In genomic region chr2:98498703-98499445, GRCh38 we compare ENCODE assay signal across 20 cellular contexts. TPM values are rescaled to one million over a fixed set of nuclear protein-coding genes. Genes with fewer than 3 reads are reported as not detected.
DNase-seq lines count a peak whose midpoint lies in the region; TF ChIP-seq lines count a peak whose summit lies in the region.
"Had no signal": no experiment of that assay in that cellular context is flagged by ENCODE, and none has a peak within 500 bp of the region (broad histone marks: within the 10 kb centered on the region; RNA-seq: fewer than 3 reads in every experiment).

No MANE protein-coding gene starts in this region.

- H3K9me3 ChIP-seq in WERI-Rb-1 (ENCODE audit: severe bottlenecking) (peaks cover 7% of the 10 kb centered on the region), smooth muscle cell (replicated peaks; ENCODE audit: low read depth) (no peaks in the 10 kb centered on the region), ascending aorta (peaks cover 0 to 3% of the 10 kb centered on the region in 2 donors)
- H3K9me3 ChIP-seq: gastrocnemius medialis, tibial artery had no signal

- intact Hi-C loops in ascending aorta (cut with DNase I), result no loop called here

- no peak for TF ChIP-seq CTCF in WERI-Rb-1 (IDR thresholded peaks at IDR 0.05; ENCODE audit: low read depth, low read length)
- no peak for TF ChIP-seq CTCF in fibroblast of pulmonary artery (IDR thresholded peaks at IDR 0.05; ENCODE audit: low read length, missing control alignments)
- TF ChIP-seq CTCF in smooth muscle cell (IDR thresholded peaks at IDR 0.05; ENCODE audit: borderline replicate concordance, insufficient read depth, poor library complexity, severe bottlenecking), result no peak
- no peak for TF ChIP-seq CTCF in GM10248 (IDR thresholded peaks at IDR 0.05; ENCODE audit: control extremely low read depth, extremely low read depth, low read depth, missing control alignments)
- TF ChIP-seq CTCF in HFFc6 (IDR thresholded peaks at IDR 0.05), result no peak
- TF ChIP-seq CTCF in ascending aorta (IDR thresholded peaks at IDR 0.05), result no peak

- DNase-seq in NCI-H1694 treated with DMSO at 0.1 percent for 48 hours (lab: John Stamatoyannopoulos, UW) (peak; percentile 11), NCI-H1694 (lab: John Stamatoyannopoulos, UW) (no peak), WERI-Rb-1 (no peak), fibroblast of pulmonary artery (ENCODE audit: low read depth) (peak; percentile 49), smooth muscle cell (lab: John Stamatoyannopoulos, UW; ENCODE audit: unreplicated experiment) (no peak), GM10248 (ENCODE audit: extremely low spot score) (no peak), HFFc6 (no peak), ascending aorta (ENCODE audit: low spot score in 2 of 2) (no peak)
- DNase-seq: 8988T; activated CD4-positive, alpha-beta T cell treated with anti-CD3 and anti-CD28 coated beads, Interleukin-2, amount 50 U/mL, for 4 hours; activated naive CD8-positive, alpha-beta T cell treated with anti-CD3 and anti-CD28 coated beads, Interleukin-2, amount 50 U/mL, for 24 hours; activated T-cell treated with anti-CD3 and anti-CD28 coated beads, Interleukin-2, amount 50 U/mL, for 4 hours; gastrocnemius medialis; NCI-H1417 treated with DMSO at 0.1 percent for 48 hours; NCI-H2227 treated with DMSO at 0.1 percent for 48 hours; NK-92 treated with Interleukin-12 subunit alpha and Interleukin-12 subunit beta, amount 100 ng/mL, for 24 hours; posterior cingulate gyrus; SW 1271 had no signal

- no peak overlapping the region for H3K27ac Mint-ChIP-seq in HFFc6
- H3K27ac Mint-ChIP-seq: activated naive CD8-positive, alpha-beta T cell treated with anti-CD3 and anti-CD28 coated beads, Interleukin-2, amount 50 U/mL, for 24 hours had no signal

- H2AFZ ChIP-seq in smooth muscle cell (ENCODE audit: low read depth), result no peak overlapping the region

- H3K36me3 Mint-ChIP-seq in HFFc6 (ENCODE audit: low read depth), result peaks cover 6% of the 10 kb centered on the region; the same call in 1 of the 2 replicates

- H3K4me2 ChIP-seq in smooth muscle cell, result no peak overlapping the region
- H3K4me2 ChIP-seq: BLaER1 had no signal

- H3K9ac ChIP-seq in smooth muscle cell (ENCODE audit: low read depth), result no peak overlapping the region
- H3K9ac ChIP-seq: BLaER1 had no signal

- H3K4me1 Mint-ChIP-seq in HFFc6 (ENCODE audit: low read depth), result peaks cover 30% of the 10 kb centered on the region

- H3K36me3 ChIP-seq in WERI-Rb-1 (no peaks in the 10 kb centered on the region), smooth muscle cell (ENCODE audit: low read depth) (no peaks in the 10 kb centered on the region), ascending aorta (no peaks in the 10 kb centered on the region)
- H3K36me3 ChIP-seq: gastrocnemius medialis, tibial artery had no signal

- 85% methylated on average over 4 of the region's 4 CpGs for WGBS in smooth muscle cell (ENCODE audit: low lambda C conversion rate)

- H3K27me3 Mint-ChIP-seq in HFFc6 (ENCODE audit: insufficient read depth), result peaks cover 1% of the 10 kb centered on the region; the same call in 1 of the 2 replicates
- H3K27me3 Mint-ChIP-seq: activated naive CD8-positive, alpha-beta T cell treated with anti-CD3 and anti-CD28 coated beads, Interleukin-2, amount 50 U/mL, for 24 hours had no signal

- no peak overlapping the region for H3K4me3 ChIP-seq in WERI-Rb-1 (ENCODE audit: low read depth, low read length)
- no peak overlapping the region for H3K4me3 ChIP-seq in fibroblast of pulmonary artery (replicated peaks; ENCODE audit: low read depth, low read length)
- no peak overlapping the region for H3K4me3 ChIP-seq in smooth muscle cell
- no peak overlapping the region for H3K4me3 ChIP-seq in ascending aorta
- H3K4me3 ChIP-seq: BLaER1, gastrocnemius medialis, tibial artery had no signal

- CTCF ChIA-PET in GM10248 (lab: Yijun Ruan, JAX), result interaction anchor here (3.3 kb wide), 1 partner anchor 11 kb away, joined by 13 read pairs; no protein-coding TSS in a partner anchor

- peaks cover 14% of the 10 kb centered on the region for H4K20me1 ChIP-seq in smooth muscle cell (ENCODE audit: low read depth)

- H3F3A ChIP-seq in smooth muscle cell (ENCODE audit: low read depth), result no peaks in the 10 kb centered on the region

- H3K79me2 ChIP-seq in smooth muscle cell (ENCODE audit: low read depth), result peaks cover 5% of the 10 kb centered on the region

- H3K27ac ChIP-seq in WERI-Rb-1, result peak overlapping the region; percentile 14
- peak overlapping the region; percentile 11 for H3K27ac ChIP-seq in smooth muscle cell (ENCODE audit: low read depth)
- H3K27ac ChIP-seq in ascending aorta, result peak overlapping the region in 1 of 2 donors; percentile 6
- H3K27ac ChIP-seq: BLaER1, gastrocnemius medialis, tibial artery had no signal

- H3K4me1 ChIP-seq in smooth muscle cell (ENCODE audit: low read depth), result no peaks in the 10 kb centered on the region
- H3K4me1 ChIP-seq in ascending aorta, result peaks cover 0 to 13% of the 10 kb centered on the region in 2 donors
- H3K4me1 ChIP-seq: BLaER1 had no signal

- no peak overlapping the region for H3K4me3 Mint-ChIP-seq in HFFc6
- H3K4me3 Mint-ChIP-seq: activated naive CD8-positive, alpha-beta T cell treated with anti-CD3 and anti-CD28 coated beads, Interleukin-2, amount 50 U/mL, for 24 hours; activated T-cell treated with anti-CD3 and anti-CD28 coated beads, Interleukin-2, amount 50 U/mL, for 4 hours had no signal

- POLR2A ChIA-PET in GM10248 (lab: Yijun Ruan, JAX), result no interaction called here

- H3K27me3 ChIP-seq in WERI-Rb-1 (ENCODE audit: insufficient read depth, low read depth, severe bottlenecking) (no peaks in the 10 kb centered on the region), smooth muscle cell (ENCODE audit: low read depth) (no peaks in the 10 kb centered on the region), ascending aorta (no peaks in the 10 kb centered on the region)
- H3K27me3 ChIP-seq: BLaER1, gastrocnemius medialis, tibial artery had no signal

- H3K9me3 Mint-ChIP-seq in HFFc6, result no peaks in the 10 kb centered on the region

RNA-seq across cellular contexts. Expression of gene INPP4A, which starts 54.2 kb away (rescaled TPM):
- total RNA-seq in smooth muscle cell (11.7 and 17.3 TPM in 2 replicates), ascending aorta (52.8 TPM)
- 10.1 and 11.3 TPM in 2 replicates for polyA plus RNA-seq in smooth muscle cell
- 10 to 100 TPM; 15.8 to 19.4 (median 18.2) TPM for total RNA-seq in HFFc6 (2021; fragmentation: NEBNext Ultra II Directional; extraction: Animal tissue kit (Norgen Biotek cat#: 25700))

Comparison
In these comparisons a context has a peak if more than half of its experiments do, and no peak if none do; other contexts are left out.
1. DNase-seq: peak in NCI-H1694 treated with DMSO at 0.1 percent for 48 hours (single experiment) and fibroblast of pulmonary artery (single experiment); none in NCI-H1694 (single experiment), WERI-Rb-1 (single experiment), smooth muscle cell (single experiment), GM10248 (single experiment), HFFc6 (single experiment) and ascending aorta (0 of 2).